Comparison of ENCODE assay signal across 1 cellular context in genomic region chr4:102993985-102994384, GRCh38. TPM values are rescaled to one million over a fixed set of nuclear protein-coding genes. Genes with fewer than 3 reads are reported as not detected.
"Had no signal": no experiment of that assay in that cellular context is flagged by ENCODE, and none has a peak within 500 bp of the region (broad histone marks: within the 10 kb centered on the region; RNA-seq: fewer than 3 reads in every experiment).

No MANE protein-coding gene starts in this region.

RNA-seq across cellular contexts. Expression of gene SLC9B1, which starts 25.5 kb away (rescaled TPM):
- total RNA-seq: M059J had no signal
